Comparison of ENCODE assay signal across 8 cellular contexts in genomic region chr11:120432056-120433018, GRCh38.
DNase-seq lines count a peak whose midpoint lies in the region; ATAC-seq, FAIRE-seq and TF ChIP-seq lines count a peak whose summit lies in the region.

No MANE protein-coding gene starts in this region.

- H3K9me3 Mint-ChIP-seq in astrocyte (ENCODE audit: unreplicated experiment) = no peaks in the 10 kb centered on the region

- no peak for TF ChIP-seq CTCF in astrocyte (IDR thresholded peaks at IDR 0.05; ENCODE audit: insufficient read depth, low read depth, low read length)

- peak overlapping the region; percentile 16 for H2AFZ ChIP-seq in astrocyte (ENCODE audit: low read depth, low read length)

- H3K4me3 Mint-ChIP-seq in astrocyte (ENCODE audit: unreplicated experiment) = peak overlapping the region; percentile 78

- peak overlapping the region; percentile 40 for H3K4me3 ChIP-seq in astrocyte (ENCODE audit: insufficient read depth, low read depth, low read length)

- DNase-seq in GM12892 (ENCODE audit: insufficient read length) (no peak), M059J (ENCODE audit: low read depth) (peak; percentile 99), astrocyte (ENCODE audit: low read depth) (peak; percentile 99), kidney tubule cell (ENCODE audit: low spot score) (peak; percentile 99), ureter (ENCODE audit: low spot score) (peak; percentile 63), NCI-H82 (lab: John Stamatoyannopoulos, UW) (no peak), UCSD-AML1 (lab: John Stamatoyannopoulos, UW; ENCODE audit: unreplicated experiment) (no peak)

- no peaks in the 10 kb centered on the region for H3K27me3 ChIP-seq in astrocyte (ENCODE audit: insufficient read depth, low read length)

- peak overlapping the region; percentile 94 for H3K27ac ChIP-seq in astrocyte (ENCODE audit: low read depth, low read length)

- no peaks in the 10 kb centered on the region for H4K20me1 ChIP-seq in astrocyte (ENCODE audit: insufficient read depth, low read length)

- H3K36me3 Mint-ChIP-seq in astrocyte (ENCODE audit: low read depth, unreplicated experiment) = peaks cover 7% of the 10 kb centered on the region

- peak; percentile 85 for FAIRE-seq in GM12892 (lab: Jason Lieb, UNC)
- peak; percentile 100 for FAIRE-seq in astrocyte (lab: Jason Lieb, UNC)

- ATAC-seq in GM19023 (IDR thresholded peaks at IDR 0.05; ENCODE audit: unreplicated experiment) = no peak

- H3K79me2 ChIP-seq in astrocyte (ENCODE audit: insufficient read depth, low read length) = no peaks in the 10 kb centered on the region

- no peaks in the 10 kb centered on the region for H3K27me3 Mint-ChIP-seq in astrocyte (ENCODE audit: low read depth, unreplicated experiment)

- H3K4me2 ChIP-seq in astrocyte (ENCODE audit: low read length) = peak overlapping the region; percentile 74

- peaks cover 16% of the 10 kb centered on the region for H3K4me1 ChIP-seq in astrocyte (ENCODE audit: insufficient read depth, low read length)

- H3K9me3 ChIP-seq in astrocyte (ENCODE audit: insufficient read depth, low read depth, low read length) = no peaks in the 10 kb centered on the region

- H3K4me1 Mint-ChIP-seq in astrocyte (ENCODE audit: low read depth, unreplicated experiment) = peaks cover 29% of the 10 kb centered on the region

- H3K27ac Mint-ChIP-seq in astrocyte (ENCODE audit: unreplicated experiment) = peak overlapping the region; percentile 98

- H3K9ac ChIP-seq in astrocyte (ENCODE audit: low read length) = peak overlapping the region; percentile 81

- TF ChIP-seq POLR2A in GM12892 (IDR thresholded peaks at IDR 0.05; ENCODE audit: low read depth, low read length) = no peak

- H3K36me3 ChIP-seq in astrocyte (ENCODE audit: insufficient read depth, low read length) = peaks cover 7% of the 10 kb centered on the region

Comparison
In these comparisons a context has a peak if more than half of its experiments do, and no peak if none do; other contexts are left out.
1. DNase-seq: peak in M059J (single experiment), astrocyte (single experiment), kidney tubule cell (single experiment) and ureter (single experiment); none in GM12892 (single experiment), NCI-H82 (single experiment) and UCSD-AML1 (single experiment).